In genomic region chr12:10664499-10664898, GRCh38 we compare ENCODE assay signal across 23 cellular contexts. TPM values are rescaled to one million over a fixed set of nuclear protein-coding genes. Genes with fewer than 3 reads are reported as not detected.
"Had no signal": no experiment of that assay in that cellular context is flagged by ENCODE, and none has a peak within 500 bp of the region (broad histone marks: within the 10 kb centered on the region; RNA-seq: fewer than 3 reads in every experiment).

No MANE protein-coding gene starts in this region.

- H3K9me3 ChIP-seq: left ventricle myocardium inferior, neutrophil, right atrium auricular region, spleen, suprapubic skin, thoracic aorta, tibial artery, upper lobe of right lung had no signal

- H3K4me1 ChIP-seq: left ventricle myocardium inferior, neural progenitor cell, parathyroid adenoma, right atrium auricular region, tibial artery, upper lobe of right lung had no signal

- H3K4me2 ChIP-seq: hepatocyte, neural progenitor cell had no signal

- FAIRE-seq: urothelium cell line had no signal

- H3K27ac ChIP-seq: hepatocyte, left ventricle myocardium inferior, neural progenitor cell, neutrophil, parathyroid adenoma, right atrium auricular region, skin epidermis, spleen, suprapubic skin, thoracic aorta, tibial artery, upper lobe of right lung had no signal

- H2AFZ ChIP-seq: hepatocyte, neural progenitor cell, parathyroid adenoma had no signal

- DNase-seq: left ventricle myocardium inferior; mesendoderm; naive B cell; natural killer cell; nephron progenitor cell; occipital lobe; spleen; stimulated activated CD4-positive, alpha-beta T cell treated with anti-CD3 and anti-CD28 coated beads, Interleukin-4, amount 100 ng/mL, for 24 hours; stimulated activated naive CD4-positive, alpha-beta T cell; tibial artery; upper lobe of right lung had no signal

- H3K27me3 ChIP-seq: neural progenitor cell, right atrium auricular region, suprapubic skin, upper lobe of right lung had no signal

- H3K9ac ChIP-seq: neural progenitor cell, parathyroid adenoma had no signal

- H3K4me3 ChIP-seq: hepatocyte, left ventricle myocardium inferior, lung, neural progenitor cell, right atrium auricular region, skin epidermis, spleen, suprapubic skin, thoracic aorta, tibial artery, upper lobe of right lung had no signal

- H3K36me3 ChIP-seq: left ventricle myocardium inferior, neural progenitor cell, neutrophil, right atrium auricular region, spleen, suprapubic skin, thoracic aorta, tibial artery, upper lobe of right lung had no signal

- ATAC-seq: natural killer cell; sciatic nerve; stimulated activated effector memory CD8-positive, alpha-beta T cell treated with anti-CD3 and anti-CD28 coated beads, Interleukin-12 subunit alpha, Interleukin-12 subunit beta, amount 100 ng/mL, for 72 hours; upper lobe of right lung had no signal

RNA-seq across cellular contexts. Expression of gene STYK1, which starts 9.4 kb away (rescaled TPM):
- total RNA-seq: left ventricle myocardium inferior, thoracic aorta had no signal
